ENCODE assay signal across 1 cellular context in the genomic region with DNA sequence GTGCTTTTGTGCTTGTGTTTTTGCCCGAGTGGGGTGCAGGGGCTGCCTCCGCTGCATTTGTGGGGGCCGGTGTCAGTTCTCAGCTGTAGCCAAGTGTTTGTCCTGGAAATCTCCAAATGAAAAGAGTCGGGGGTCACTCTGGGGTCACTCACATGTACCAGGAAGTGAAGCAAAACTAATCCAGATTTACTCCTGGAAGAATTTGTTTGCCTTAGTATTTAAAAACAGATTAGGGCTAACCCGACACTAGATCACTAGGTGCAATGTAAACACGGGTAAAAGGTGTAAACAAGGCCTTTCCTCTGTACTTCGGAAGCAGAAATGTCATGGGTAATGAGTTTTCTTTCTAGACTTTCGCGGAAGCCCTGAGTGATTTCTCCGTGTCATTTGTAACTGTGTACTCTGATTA.
TF ChIP-seq lines count a peak whose summit lies in the region.

No MANE protein-coding gene starts in this region.

TF ChIP-seq in HepG2, 621 proteins besides CTCF, POLR2A, EP300 and RAD21 (continued from another document and continues in another):
- TF ChIP-seq ZBTB49 (CRISPR knock-in tag; IDR thresholded peaks at IDR 0.05; ENCODE audit: borderline replicate concordance) = no peak
- no peak for TF ChIP-seq DR1 (CRISPR knock-in tag; IDR thresholded peaks at IDR 0.05)
- no peak for TF ChIP-seq RORA (CRISPR knock-in tag; IDR thresholded peaks at IDR 0.05)
- no peak for TF ChIP-seq ZNF776 (CRISPR knock-in tag; IDR thresholded peaks at IDR 0.05)
- no peak for TF ChIP-seq FLYWCH1 (CRISPR knock-in tag; IDR thresholded peaks at IDR 0.05)
- TF ChIP-seq SALL1 (CRISPR knock-in tag; IDR thresholded peaks at IDR 0.05) = no peak; the same call in 1 of the 2 replicates
- TF ChIP-seq ZNF780A (CRISPR knock-in tag; IDR thresholded peaks at IDR 0.05) = no peak
- no peak for TF ChIP-seq ZNF766 (CRISPR knock-in tag; IDR thresholded peaks at IDR 0.05; ENCODE audit: borderline replicate concordance)
- TF ChIP-seq NRL (CRISPR knock-in tag; IDR thresholded peaks at IDR 0.05; ENCODE audit: borderline replicate concordance) = no peak
- no peak for TF ChIP-seq POLR2G (IDR thresholded peaks at IDR 0.05; ENCODE audit: low read depth, low read length)
- no peak for TF ChIP-seq ZNF3 (CRISPR knock-in tag; IDR thresholded peaks at IDR 0.05)
- TF ChIP-seq FOXO4 (CRISPR knock-in tag; conservative IDR thresholded peaks at IDR 0.05) = no peak
- TF ChIP-seq, protein P1, sequence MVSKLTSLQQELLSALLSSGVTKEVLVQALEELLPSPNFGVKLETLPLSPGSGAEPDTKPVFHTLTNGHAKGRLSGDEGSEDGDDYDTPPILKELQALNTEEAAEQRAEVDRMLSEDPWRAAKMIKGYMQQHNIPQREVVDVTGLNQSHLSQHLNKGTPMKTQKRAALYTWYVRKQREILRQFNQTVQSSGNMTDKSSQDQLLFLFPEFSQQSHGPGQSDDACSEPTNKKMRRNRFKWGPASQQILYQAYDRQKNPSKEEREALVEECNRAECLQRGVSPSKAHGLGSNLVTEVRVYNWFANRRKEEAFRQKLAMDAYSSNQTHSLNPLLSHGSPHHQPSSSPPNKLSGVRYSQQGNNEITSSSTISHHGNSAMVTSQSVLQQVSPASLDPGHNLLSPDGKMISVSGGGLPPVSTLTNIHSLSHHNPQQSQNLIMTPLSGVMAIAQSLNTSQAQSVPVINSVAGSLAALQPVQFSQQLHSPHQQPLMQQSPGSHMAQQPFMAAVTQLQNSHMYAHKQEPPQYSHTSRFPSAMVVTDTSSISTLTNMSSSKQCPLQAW (CRISPR knock-in tag; IDR thresholded peaks at IDR 0.05) = peak; percentile 83
- TF ChIP-seq ZNF44 (CRISPR knock-in tag; IDR thresholded peaks at IDR 0.05) = no peak
- TF ChIP-seq YY1 (IDR thresholded peaks at IDR 0.05; ENCODE audit: insufficient read depth, insufficient replicate concordance, low read depth, low read length) = no peak
- TF ChIP-seq TERF1 (CRISPR knock-in tag; IDR thresholded peaks at IDR 0.05) = no peak
- TF ChIP-seq SP1 (IDR thresholded peaks at IDR 0.05) = no peak
- TF ChIP-seq SP1 (CRISPR knock-in tag; IDR thresholded peaks at IDR 0.05) = no peak
- peak; percentile 70; the same call in 1 of the 2 replicates for TF ChIP-seq ZNF362 (CRISPR knock-in tag; IDR thresholded peaks at IDR 0.05; ENCODE audit: borderline replicate concordance)
- peak; percentile 66; the same call in 1 of the 2 replicates for TF ChIP-seq TGIF2 (CRISPR knock-in tag; IDR thresholded peaks at IDR 0.05)
- TF ChIP-seq ZSCAN25 (CRISPR knock-in tag; IDR thresholded peaks at IDR 0.05) = peak; percentile 72; the same call in 1 of the 2 replicates
- no peak for TF ChIP-seq ARHGAP35 (CRISPR knock-in tag; IDR thresholded peaks at IDR 0.05; ENCODE audit: borderline replicate concordance)
- TF ChIP-seq HINFP (CRISPR knock-in tag; IDR thresholded peaks at IDR 0.05; ENCODE audit: low read depth) = no peak
- no peak for TF ChIP-seq NFIB (CRISPR knock-in tag; IDR thresholded peaks at IDR 0.05; ENCODE audit: borderline replicate concordance)
- no peak for TF ChIP-seq SALL2 (CRISPR knock-in tag; IDR thresholded peaks at IDR 0.05)
- TF ChIP-seq ZFP1 (CRISPR knock-in tag; IDR thresholded peaks at IDR 0.05) = peak; percentile 70; the same call in 1 of the 2 replicates
- TF ChIP-seq CBX2 (IDR thresholded peaks at IDR 0.05; ENCODE audit: low read depth, low read length) = no peak
- TF ChIP-seq CBX2 (CRISPR knock-in tag; IDR thresholded peaks at IDR 0.05; ENCODE audit: low read depth) = peak; percentile 53; the same call in 1 of the 2 replicates
- TF ChIP-seq, protein P2, sequence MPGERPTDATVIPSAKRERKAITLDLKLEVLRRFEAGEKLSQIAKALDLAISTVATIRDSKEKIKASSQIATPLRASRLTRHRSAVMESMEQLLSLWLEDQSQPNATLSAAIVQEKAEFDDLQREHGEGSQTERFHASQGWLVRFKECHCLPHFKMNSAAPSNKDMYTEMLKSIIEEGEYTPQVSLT (CRISPR knock-in tag; IDR thresholded peaks at IDR 0.05; ENCODE audit: borderline replicate concordance, low read depth) = no peak
- TF ChIP-seq PHF8 (CRISPR knock-in tag; IDR thresholded peaks at IDR 0.05) = 0 out of 2 replicates have a peak, but pooled peaks have one; percentile 27
- TF ChIP-seq ZBTB3 (CRISPR knock-in tag; IDR thresholded peaks at IDR 0.05; ENCODE audit: borderline replicate concordance, low read depth) = peak; percentile 66; the same call in 1 of the 2 replicates
- TF ChIP-seq TCF12 (IDR thresholded peaks at IDR 0.05) = no peak
- TF ChIP-seq TCF12 (CRISPR knock-in tag; IDR thresholded peaks at IDR 0.05) = peak; percentile 94
- TF ChIP-seq TBL1XR1 (IDR thresholded peaks at IDR 0.05; ENCODE audit: borderline replicate concordance, low read length, partially characterized antibody) = peak; percentile 99
- peak; percentile 100 for TF ChIP-seq FOXK1 (CRISPR knock-in tag; IDR thresholded peaks at IDR 0.05; ENCODE audit: borderline replicate concordance, low read depth)
- no peak for TF ChIP-seq CENPT (CRISPR knock-in tag; IDR thresholded peaks at IDR 0.05; ENCODE audit: low read depth)
- TF ChIP-seq TOPORS (CRISPR knock-in tag; IDR thresholded peaks at IDR 0.05) = peak; percentile 64; the same call in 1 of the 2 replicates
- TF ChIP-seq ERF (CRISPR knock-in tag; IDR thresholded peaks at IDR 0.05) = peak; percentile 99
- no peak for TF ChIP-seq ZFP37 (CRISPR knock-in tag; IDR thresholded peaks at IDR 0.05; ENCODE audit: borderline replicate concordance)
- peak; percentile 77; the same call in 1 of the 2 replicates for TF ChIP-seq NFKBIZ (CRISPR knock-in tag; IDR thresholded peaks at IDR 0.05)
- peak; percentile 72; the same call in 1 of the 2 replicates for TF ChIP-seq KDM4B (CRISPR knock-in tag; IDR thresholded peaks at IDR 0.05)
- TF ChIP-seq ZNF547 (CRISPR knock-in tag; IDR thresholded peaks at IDR 0.05) = peak; percentile 73; the same call in 1 of the 2 replicates
- TF ChIP-seq CHD4 (IDR thresholded peaks at IDR 0.05; ENCODE audit: borderline replicate concordance, low read length) = peak; percentile 59; the same call in 1 of the 2 replicates
- TF ChIP-seq, protein P3, sequence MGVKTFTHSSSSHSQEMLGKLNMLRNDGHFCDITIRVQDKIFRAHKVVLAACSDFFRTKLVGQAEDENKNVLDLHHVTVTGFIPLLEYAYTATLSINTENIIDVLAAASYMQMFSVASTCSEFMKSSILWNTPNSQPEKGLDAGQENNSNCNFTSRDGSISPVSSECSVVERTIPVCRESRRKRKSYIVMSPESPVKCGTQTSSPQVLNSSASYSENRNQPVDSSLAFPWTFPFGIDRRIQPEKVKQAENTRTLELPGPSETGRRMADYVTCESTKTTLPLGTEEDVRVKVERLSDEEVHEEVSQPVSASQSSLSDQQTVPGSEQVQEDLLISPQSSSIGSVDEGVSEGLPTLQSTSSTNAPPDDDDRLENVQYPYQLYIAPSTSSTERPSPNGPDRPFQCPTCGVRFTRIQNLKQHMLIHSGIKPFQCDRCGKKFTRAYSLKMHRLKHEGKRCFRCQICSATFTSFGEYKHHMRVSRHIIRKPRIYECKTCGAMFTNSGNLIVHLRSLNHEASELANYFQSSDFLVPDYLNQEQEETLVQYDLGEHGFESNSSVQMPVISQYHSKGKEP (CRISPR knock-in tag; IDR thresholded peaks at IDR 0.05) = no peak
- TF ChIP-seq U2AF2 (IDR thresholded peaks at IDR 0.05; ENCODE audit: low read depth, low read length) = no peak
- TF ChIP-seq ZNF660 (CRISPR knock-in tag; IDR thresholded peaks at IDR 0.05; ENCODE audit: borderline replicate concordance, low read depth) = no peak
- TF ChIP-seq, protein P4, sequence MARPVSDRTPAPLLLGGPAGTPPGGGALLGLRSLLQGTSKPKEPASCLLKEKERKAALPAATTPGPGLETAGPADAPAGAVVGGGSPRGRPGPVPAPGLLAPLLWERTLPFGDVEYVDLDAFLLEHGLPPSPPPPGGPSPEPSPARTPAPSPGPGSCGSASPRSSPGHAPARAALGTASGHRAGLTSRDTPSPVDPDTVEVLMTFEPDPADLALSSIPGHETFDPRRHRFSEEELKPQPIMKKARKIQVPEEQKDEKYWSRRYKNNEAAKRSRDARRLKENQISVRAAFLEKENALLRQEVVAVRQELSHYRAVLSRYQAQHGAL (CRISPR knock-in tag; IDR thresholded peaks at IDR 0.05; ENCODE audit: not compliant biosample characterization) = no peak
- no peak for TF ChIP-seq ZIK1 (CRISPR knock-in tag; IDR thresholded peaks at IDR 0.05; ENCODE audit: borderline replicate concordance, low read depth)
- TF ChIP-seq ZNF276 (CRISPR knock-in tag; IDR thresholded peaks at IDR 0.05; ENCODE audit: low read depth) = no peak
- TF ChIP-seq TRIM24 (CRISPR knock-in tag; IDR thresholded peaks at IDR 0.05) = no peak
- TF ChIP-seq NFIC (IDR thresholded peaks at IDR 0.05; ENCODE audit: low read length) = peak; percentile 99
